1 cellular context compared by ENCODE assay signal in the genomic region with DNA sequence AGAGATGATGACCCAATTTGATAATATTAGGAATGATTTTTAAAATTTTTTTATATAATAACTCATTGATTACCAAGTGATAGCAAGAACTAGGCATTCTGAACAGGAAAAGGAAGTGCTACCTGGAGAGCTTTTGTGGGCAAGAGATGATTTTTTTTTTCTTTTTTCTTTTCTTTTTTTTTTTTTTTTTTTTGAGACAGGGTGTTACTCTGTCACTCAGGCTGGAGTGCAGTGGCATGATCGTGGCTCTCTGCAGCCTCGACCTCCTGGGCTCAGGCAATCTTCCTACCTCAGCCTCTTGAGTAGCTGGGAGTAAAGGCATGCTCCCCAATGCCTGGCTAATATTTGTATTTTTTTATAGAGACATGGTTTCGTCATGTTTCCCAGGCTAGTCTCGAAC.
TF ChIP-seq lines count a peak whose summit lies in the region.

No MANE protein-coding gene starts in this region.

TF ChIP-seq in GM23338, 12 proteins besides CTCF, POLR2A, EP300 and RAD21 (continued from another document):
- TF ChIP-seq, protein P1, sequence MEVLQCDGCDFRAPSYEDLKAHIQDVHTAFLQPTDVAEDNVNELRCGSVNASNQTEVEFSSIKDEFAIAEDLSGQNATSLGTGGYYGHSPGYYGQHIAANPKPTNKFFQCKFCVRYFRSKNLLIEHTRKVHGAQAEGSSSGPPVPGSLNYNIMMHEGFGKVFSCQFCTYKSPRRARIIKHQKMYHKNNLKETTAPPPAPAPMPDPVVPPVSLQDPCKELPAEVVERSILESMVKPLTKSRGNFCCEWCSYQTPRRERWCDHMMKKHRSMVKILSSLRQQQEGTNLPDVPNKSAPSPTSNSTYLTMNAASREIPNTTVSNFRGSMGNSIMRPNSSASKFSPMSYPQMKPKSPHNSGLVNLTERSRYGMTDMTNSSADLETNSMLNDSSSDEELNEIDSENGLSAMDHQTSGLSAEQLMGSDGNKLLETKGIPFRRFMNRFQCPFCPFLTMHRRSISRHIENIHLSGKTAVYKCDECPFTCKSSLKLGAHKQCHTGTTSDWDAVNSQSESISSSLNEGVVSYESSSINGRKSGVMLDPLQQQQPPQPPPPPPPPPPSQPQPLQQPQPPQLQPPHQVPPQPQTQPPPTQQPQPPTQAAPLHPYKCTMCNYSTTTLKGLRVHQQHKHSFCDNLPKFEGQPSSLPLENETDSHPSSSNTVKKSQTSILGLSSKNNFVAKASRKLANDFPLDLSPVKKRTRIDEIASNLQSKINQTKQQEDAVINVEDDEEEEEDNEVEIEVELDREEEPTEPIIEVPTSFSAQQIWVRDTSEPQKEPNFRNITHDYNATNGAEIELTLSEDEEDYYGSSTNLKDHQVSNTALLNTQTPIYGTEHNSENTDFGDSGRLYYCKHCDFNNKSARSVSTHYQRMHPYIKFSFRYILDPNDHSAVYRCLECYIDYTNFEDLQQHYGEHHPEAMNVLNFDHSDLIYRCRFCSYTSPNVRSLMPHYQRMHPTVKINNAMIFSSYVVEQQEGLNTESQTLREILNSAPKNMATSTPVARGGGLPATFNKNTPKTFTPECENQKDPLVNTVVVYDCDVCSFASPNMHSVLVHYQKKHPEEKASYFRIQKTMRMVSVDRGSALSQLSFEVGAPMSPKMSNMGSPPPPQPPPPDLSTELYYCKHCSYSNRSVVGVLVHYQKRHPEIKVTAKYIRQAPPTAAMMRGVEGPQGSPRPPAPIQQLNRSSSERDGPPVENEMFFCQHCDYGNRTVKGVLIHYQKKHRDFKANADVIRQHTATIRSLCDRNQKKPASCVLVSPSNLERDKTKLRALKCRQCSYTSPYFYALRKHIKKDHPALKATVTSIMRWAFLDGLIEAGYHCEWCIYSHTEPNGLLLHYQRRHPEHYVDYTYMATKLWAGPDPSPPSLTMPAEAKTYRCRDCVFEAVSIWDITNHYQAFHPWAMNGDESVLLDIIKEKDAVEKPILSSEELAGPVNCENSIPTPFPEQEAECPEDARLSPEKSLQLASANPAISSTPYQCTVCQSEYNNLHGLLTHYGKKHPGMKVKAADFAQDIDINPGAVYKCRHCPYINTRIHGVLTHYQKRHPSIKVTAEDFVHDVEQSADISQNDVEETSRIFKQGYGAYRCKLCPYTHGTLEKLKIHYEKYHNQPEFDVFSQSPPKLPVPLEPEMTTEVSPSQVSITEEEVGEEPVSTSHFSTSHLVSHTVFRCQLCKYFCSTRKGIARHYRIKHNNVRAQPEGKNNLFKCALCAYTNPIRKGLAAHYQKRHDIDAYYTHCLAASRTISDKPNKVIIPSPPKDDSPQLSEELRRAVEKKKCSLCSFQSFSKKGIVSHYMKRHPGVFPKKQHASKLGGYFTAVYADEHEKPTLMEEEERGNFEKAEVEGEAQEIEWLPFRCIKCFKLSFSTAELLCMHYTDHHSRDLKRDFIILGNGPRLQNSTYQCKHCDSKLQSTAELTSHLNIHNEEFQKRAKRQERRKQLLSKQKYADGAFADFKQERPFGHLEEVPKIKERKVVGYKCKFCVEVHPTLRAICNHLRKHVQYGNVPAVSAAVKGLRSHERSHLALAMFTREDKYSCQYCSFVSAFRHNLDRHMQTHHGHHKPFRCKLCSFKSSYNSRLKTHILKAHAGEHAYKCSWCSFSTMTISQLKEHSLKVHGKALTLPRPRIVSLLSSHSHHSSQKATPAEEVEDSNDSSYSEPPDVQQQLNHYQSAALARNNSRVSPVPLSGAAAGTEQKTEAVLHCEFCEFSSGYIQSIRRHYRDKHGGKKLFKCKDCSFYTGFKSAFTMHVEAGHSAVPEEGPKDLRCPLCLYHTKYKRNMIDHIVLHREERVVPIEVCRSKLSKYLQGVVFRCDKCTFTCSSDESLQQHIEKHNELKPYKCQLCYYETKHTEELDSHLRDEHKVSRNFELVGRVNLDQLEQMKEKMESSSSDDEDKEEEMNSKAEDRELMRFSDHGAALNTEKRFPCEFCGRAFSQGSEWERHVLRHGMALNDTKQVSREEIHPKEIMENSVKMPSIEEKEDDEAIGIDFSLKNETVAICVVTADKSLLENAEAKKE (CRISPR knock-in tag; IDR thresholded peaks at IDR 0.05): no peak
- TF ChIP-seq CREB1 (CRISPR knock-in tag; IDR thresholded peaks at IDR 0.05; ENCODE audit: low read depth) (no peak), ZNF331 (CRISPR knock-in tag; IDR thresholded peaks at IDR 0.05; ENCODE audit: low read depth) (no peak), NANOG (IDR thresholded peaks at IDR 0.05; ENCODE audit: borderline replicate concordance) (no peak), STAT1 (IDR thresholded peaks at IDR 0.05; ENCODE audit: unreplicated experiment) (no peak), ZNF114 (CRISPR knock-in tag; IDR thresholded peaks at IDR 0.05) (no peak), JUNB (IDR thresholded peaks at IDR 0.05; ENCODE audit: unreplicated experiment) (no peak), EZH2 (IDR thresholded peaks at IDR 0.05; ENCODE audit: low read depth, unreplicated experiment) (no peak), EZH2phosphoT487 (IDR thresholded peaks at IDR 0.05; ENCODE audit: unreplicated experiment) (no peak)
- TF ChIP-seq, protein P2, sequence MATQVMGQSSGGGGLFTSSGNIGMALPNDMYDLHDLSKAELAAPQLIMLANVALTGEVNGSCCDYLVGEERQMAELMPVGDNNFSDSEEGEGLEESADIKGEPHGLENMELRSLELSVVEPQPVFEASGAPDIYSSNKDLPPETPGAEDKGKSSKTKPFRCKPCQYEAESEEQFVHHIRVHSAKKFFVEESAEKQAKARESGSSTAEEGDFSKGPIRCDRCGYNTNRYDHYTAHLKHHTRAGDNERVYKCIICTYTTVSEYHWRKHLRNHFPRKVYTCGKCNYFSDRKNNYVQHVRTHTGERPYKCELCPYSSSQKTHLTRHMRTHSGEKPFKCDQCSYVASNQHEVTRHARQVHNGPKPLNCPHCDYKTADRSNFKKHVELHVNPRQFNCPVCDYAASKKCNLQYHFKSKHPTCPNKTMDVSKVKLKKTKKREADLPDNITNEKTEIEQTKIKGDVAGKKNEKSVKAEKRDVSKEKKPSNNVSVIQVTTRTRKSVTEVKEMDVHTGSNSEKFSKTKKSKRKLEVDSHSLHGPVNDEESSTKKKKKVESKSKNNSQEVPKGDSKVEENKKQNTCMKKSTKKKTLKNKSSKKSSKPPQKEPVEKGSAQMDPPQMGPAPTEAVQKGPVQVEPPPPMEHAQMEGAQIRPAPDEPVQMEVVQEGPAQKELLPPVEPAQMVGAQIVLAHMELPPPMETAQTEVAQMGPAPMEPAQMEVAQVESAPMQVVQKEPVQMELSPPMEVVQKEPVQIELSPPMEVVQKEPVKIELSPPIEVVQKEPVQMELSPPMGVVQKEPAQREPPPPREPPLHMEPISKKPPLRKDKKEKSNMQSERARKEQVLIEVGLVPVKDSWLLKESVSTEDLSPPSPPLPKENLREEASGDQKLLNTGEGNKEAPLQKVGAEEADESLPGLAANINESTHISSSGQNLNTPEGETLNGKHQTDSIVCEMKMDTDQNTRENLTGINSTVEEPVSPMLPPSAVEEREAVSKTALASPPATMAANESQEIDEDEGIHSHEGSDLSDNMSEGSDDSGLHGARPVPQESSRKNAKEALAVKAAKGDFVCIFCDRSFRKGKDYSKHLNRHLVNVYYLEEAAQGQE (IDR thresholded peaks at IDR 0.05; ENCODE audit: unreplicated experiment): no peak
- TF ChIP-seq, protein P3, sequence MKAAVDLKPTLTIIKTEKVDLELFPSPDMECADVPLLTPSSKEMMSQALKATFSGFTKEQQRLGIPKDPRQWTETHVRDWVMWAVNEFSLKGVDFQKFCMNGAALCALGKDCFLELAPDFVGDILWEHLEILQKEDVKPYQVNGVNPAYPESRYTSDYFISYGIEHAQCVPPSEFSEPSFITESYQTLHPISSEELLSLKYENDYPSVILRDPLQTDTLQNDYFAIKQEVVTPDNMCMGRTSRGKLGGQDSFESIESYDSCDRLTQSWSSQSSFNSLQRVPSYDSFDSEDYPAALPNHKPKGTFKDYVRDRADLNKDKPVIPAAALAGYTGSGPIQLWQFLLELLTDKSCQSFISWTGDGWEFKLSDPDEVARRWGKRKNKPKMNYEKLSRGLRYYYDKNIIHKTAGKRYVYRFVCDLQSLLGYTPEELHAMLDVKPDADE (IDR thresholded peaks at IDR 0.05): no peak
